Comparison of ENCODE assay signal across 1 cellular context in genomic region chr19:39557791-39558622, GRCh38.
A peak's percentile ranks its signal among the peaks of the same experiment; 100 is the strongest.
TF ChIP-seq lines count a peak whose summit lies in the region.

No MANE protein-coding gene starts in this region.

TF ChIP-seq in HEK293, 187 proteins besides CTCF, POLR2A, EP300 and RAD21 (continued from another document):
- no peak for TF ChIP-seq ZFHX2 (tag by site-specific recombination; conservative IDR thresholded peaks at IDR 0.05)
- TF ChIP-seq GLI2 (tag by site-specific recombination; IDR thresholded peaks at IDR 0.05; ENCODE audit: borderline replicate concordance, low read depth), result no peak
- no peak for TF ChIP-seq ZNF549 (tag by site-specific recombination; IDR thresholded peaks at IDR 0.05)
- no peak for TF ChIP-seq ZNF529 (tag by site-specific recombination; IDR thresholded peaks at IDR 0.05; ENCODE audit: insufficient replicate concordance)
- TF ChIP-seq ZNF132 (tag by site-specific recombination; IDR thresholded peaks at IDR 0.05; ENCODE audit: borderline replicate concordance), result no peak
- TF ChIP-seq ZBTB7A (tag by site-specific recombination; IDR thresholded peaks at IDR 0.05; ENCODE audit: low read depth), result no peak
- no peak for TF ChIP-seq ZNF280C (tag by site-specific recombination; IDR thresholded peaks at IDR 0.05)
- TF ChIP-seq ZNF571 (tag by site-specific recombination; IDR thresholded peaks at IDR 0.05), result no peak
- peak; percentile 55 for TF ChIP-seq ZBTB17 (tag by site-specific recombination; IDR thresholded peaks at IDR 0.05)
- TF ChIP-seq WT1 (tag by site-specific recombination; IDR thresholded peaks at IDR 0.05), result no peak
- TF ChIP-seq ZNF645 (tag by site-specific recombination; IDR thresholded peaks at IDR 0.05), result no peak
- peak; percentile 67; the same call in 1 of the 2 replicates for TF ChIP-seq ZBTB44 (tag by site-specific recombination; IDR thresholded peaks at IDR 0.05)
- no peak for TF ChIP-seq ZNF248 (tag by site-specific recombination; IDR thresholded peaks at IDR 0.05)
- TF ChIP-seq KLF7 (tag by site-specific recombination; IDR thresholded peaks at IDR 0.05; ENCODE audit: borderline replicate concordance), result no peak
TF ChIP-seq in HEK293: peak in this region for 14.
